ENCODE assay signal across 8 cellular contexts in genomic region chr5:119470851-119471451, GRCh38. TPM values are rescaled to one million over a fixed set of nuclear protein-coding genes. Genes with fewer than 3 reads are reported as not detected.
DNase-seq lines count a peak whose midpoint lies in the region; ATAC-seq and TF ChIP-seq lines count a peak whose summit lies in the region.

No MANE protein-coding gene starts in this region.

- peaks cover 29% of the 10 kb centered on the region for H3K4me1 ChIP-seq in HUES64 (ENCODE audit: insufficient read depth, low read length)
- peaks cover 0 to 7% of the 10 kb centered on the region in 2 donors for H3K4me1 ChIP-seq in adrenal gland (replicated peaks in 1 of 2)
- H3K4me1 ChIP-seq in liver (ENCODE audit: control insufficient read depth in 4 of 4, insufficient read depth in 4 of 4, low read length in 3 of 4): peaks cover 0 to 20% (median 0%) of the 10 kb centered on the region in 4 donors

- peaks cover 2 to 7% of the 10 kb centered on the region in 2 donors for H3K9me3 Mint-ChIP-seq in effector memory CD8-positive, alpha-beta T cell

- no peak overlapping the region for H3K27ac Mint-ChIP-seq in effector memory CD8-positive, alpha-beta T cell

- H3K36me3 ChIP-seq in HUES64 (ENCODE audit: insufficient read depth, low read length) (peaks cover 45% of the 10 kb centered on the region), adrenal gland (replicated peaks in 1 of 2) (peaks cover 0 to 3% of the 10 kb centered on the region in 2 donors), liver (ENCODE audit: control insufficient read depth in 4 of 4, insufficient read depth in 3 of 4, low read depth in 1 of 4, low read length in 3 of 4) (peaks cover 4 to 26% (median 10%) of the 10 kb centered on the region in 4 donors)

- TF ChIP-seq RAD21 in liver (IDR thresholded peaks at IDR 0.05): peak; percentile 68 to 74

- intact Hi-C loops in adrenal gland (cut with DNase I): no loop called here

- peak; percentile 21 for DNase-seq in NCI-H510A treated with DMSO at 0.1 percent for 48 hours (lab: John Stamatoyannopoulos, UW)
- DNase-seq in NCI-H510A (lab: John Stamatoyannopoulos, UW): no peak
- DNase-seq in adrenal gland: peak in 1 of 7 donors; percentile 13
- DNase-seq in effector memory CD8-positive, alpha-beta T cell: no peak
- DNase-seq in activated T-cell treated with anti-CD3 and anti-CD28 coated beads, Interleukin-2, amount 50 U/mL, for 1 hour: no peak

- no peaks in the 10 kb centered on the region for H3K27me3 Mint-ChIP-seq in effector memory CD8-positive, alpha-beta T cell

- H3K27ac ChIP-seq in HUES64 (ENCODE audit: low read depth, low read length) (peak overlapping the region; percentile 75; the same call in 1 of the 2 replicates), adrenal gland (no peak overlapping the region), liver (ENCODE audit: low read depth in 1 of 2, low read length in 2 of 2) (no peak overlapping the region)

- H3K9me3 ChIP-seq in HUES64 (ENCODE audit: insufficient read depth, low read depth, low read length) (peaks cover 15% of the 10 kb centered on the region; the same call in 1 of the 2 replicates), adrenal gland (replicated peaks in 1 of 3) (peaks cover 0 to 14% (median 0%) of the 10 kb centered on the region in 3 donors), liver (ENCODE audit: control insufficient read depth in 4 of 4, low read length in 3 of 4) (peaks cover 0 to 11% (median 1%) of the 10 kb centered on the region in 4 donors)

- no peak overlapping the region for H3K9ac ChIP-seq in HUES64 (ENCODE audit: low read depth, low read length)
- no peak overlapping the region for H3K9ac ChIP-seq in liver (ENCODE audit: low read depth in 1 of 2, low read length in 2 of 2)

- TF ChIP-seq POLR2A in adrenal gland (IDR thresholded peaks at IDR 0.05): no peak

- 32% methylated on average over 3 of the region's 3 CpGs for whole genome bisulfite sequencing in HUES64
- WGBS in adrenal gland, 4 donors: 51 to 59% (median 56%) methylated on average over 3 of the region's 3 CpGs
- WGBS in liver: 54% methylated on average over 3 of the region's 3 CpGs

- peaks cover 12 to 14% of the 10 kb centered on the region in 2 donors for H3K4me1 Mint-ChIP-seq in effector memory CD8-positive, alpha-beta T cell (ENCODE audit: low read depth in 2 of 2)

- TF ChIP-seq CTCF in adrenal gland (IDR thresholded peaks at IDR 0.05): peak; percentile 36 to 69 (median 56)
- peak; percentile 54 for TF ChIP-seq CTCF in liver (IDR thresholded peaks at IDR 0.05; ENCODE audit: low read depth, low read length, missing input control)

- ATAC-seq in GM19467 (IDR thresholded peaks at IDR 0.05; ENCODE audit: unreplicated experiment): peak; percentile 52
- no peak for ATAC-seq in effector memory CD8-positive, alpha-beta T cell (replicated peaks)

- H3K4me3 Mint-ChIP-seq in effector memory CD8-positive, alpha-beta T cell: no peak overlapping the region

- H3K4me3 ChIP-seq in HUES64 (ENCODE audit: low read length) (peak overlapping the region; percentile 27; the same call in 1 of the 2 replicates), adrenal gland (no peak overlapping the region), liver (ENCODE audit: low read depth in 1 of 3, low read length in 3 of 3) (no peak overlapping the region)

- peaks cover 24% of the 10 kb centered on the region for H3K36me3 Mint-ChIP-seq in effector memory CD8-positive, alpha-beta T cell (ENCODE audit: insufficient read depth)

- H3K27me3 ChIP-seq in HUES64 (ENCODE audit: insufficient read depth, low read length): no peaks in the 10 kb centered on the region
- no peaks in the 10 kb centered on the region for H3K27me3 ChIP-seq in adrenal gland
- H3K27me3 ChIP-seq in liver (ENCODE audit: control insufficient read depth in 4 of 4, insufficient read depth in 4 of 4, low read length in 3 of 4): no peaks in the 10 kb centered on the region

TF ChIP-seq in liver, 16 proteins besides CTCF, POLR2A, EP300 and RAD21:
- TF ChIP-seq FOXA1 (IDR thresholded peaks at IDR 0.05) (no peak), HNF4A (conservative IDR thresholded peaks at IDR 0.05) (no peak), YY1 (IDR thresholded peaks at IDR 0.05) (peak; percentile 12), RXRA (IDR thresholded peaks at IDR 0.05) (no peak), HNF4G (IDR thresholded peaks at IDR 0.05) (no peak), NR2F2 (IDR thresholded peaks at IDR 0.05) (no peak), MAX (IDR thresholded peaks at IDR 0.05) (no peak)
- TF ChIP-seq, protein P1, sequence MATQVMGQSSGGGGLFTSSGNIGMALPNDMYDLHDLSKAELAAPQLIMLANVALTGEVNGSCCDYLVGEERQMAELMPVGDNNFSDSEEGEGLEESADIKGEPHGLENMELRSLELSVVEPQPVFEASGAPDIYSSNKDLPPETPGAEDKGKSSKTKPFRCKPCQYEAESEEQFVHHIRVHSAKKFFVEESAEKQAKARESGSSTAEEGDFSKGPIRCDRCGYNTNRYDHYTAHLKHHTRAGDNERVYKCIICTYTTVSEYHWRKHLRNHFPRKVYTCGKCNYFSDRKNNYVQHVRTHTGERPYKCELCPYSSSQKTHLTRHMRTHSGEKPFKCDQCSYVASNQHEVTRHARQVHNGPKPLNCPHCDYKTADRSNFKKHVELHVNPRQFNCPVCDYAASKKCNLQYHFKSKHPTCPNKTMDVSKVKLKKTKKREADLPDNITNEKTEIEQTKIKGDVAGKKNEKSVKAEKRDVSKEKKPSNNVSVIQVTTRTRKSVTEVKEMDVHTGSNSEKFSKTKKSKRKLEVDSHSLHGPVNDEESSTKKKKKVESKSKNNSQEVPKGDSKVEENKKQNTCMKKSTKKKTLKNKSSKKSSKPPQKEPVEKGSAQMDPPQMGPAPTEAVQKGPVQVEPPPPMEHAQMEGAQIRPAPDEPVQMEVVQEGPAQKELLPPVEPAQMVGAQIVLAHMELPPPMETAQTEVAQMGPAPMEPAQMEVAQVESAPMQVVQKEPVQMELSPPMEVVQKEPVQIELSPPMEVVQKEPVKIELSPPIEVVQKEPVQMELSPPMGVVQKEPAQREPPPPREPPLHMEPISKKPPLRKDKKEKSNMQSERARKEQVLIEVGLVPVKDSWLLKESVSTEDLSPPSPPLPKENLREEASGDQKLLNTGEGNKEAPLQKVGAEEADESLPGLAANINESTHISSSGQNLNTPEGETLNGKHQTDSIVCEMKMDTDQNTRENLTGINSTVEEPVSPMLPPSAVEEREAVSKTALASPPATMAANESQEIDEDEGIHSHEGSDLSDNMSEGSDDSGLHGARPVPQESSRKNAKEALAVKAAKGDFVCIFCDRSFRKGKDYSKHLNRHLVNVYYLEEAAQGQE (IDR thresholded peaks at IDR 0.05): no peak

RNA-seq across cellular contexts. Expression of gene HSD17B4, which starts 18.7 kb away (rescaled TPM):
- polyA plus RNA-seq in HUES64 (2013, experiment 1 of 2): 195 TPM
- 212 TPM for polyA plus RNA-seq in HUES64 (2013, experiment 2 of 2)
- 100 to 1,000 TPM; 245 to 596 (median 363) TPM for total RNA-seq in adrenal gland
- polyA plus RNA-seq in adrenal gland: 100 to 1,000 TPM; 236 to 620 (median 337) TPM
- 100 to 1,000 TPM; 299 to 699 TPM for total RNA-seq in liver
- 100 to 1,000 TPM; 378 to 407 TPM for polyA plus RNA-seq in liver
